Comparison of ENCODE assay signal across 31 cellular contexts in the genomic region with DNA sequence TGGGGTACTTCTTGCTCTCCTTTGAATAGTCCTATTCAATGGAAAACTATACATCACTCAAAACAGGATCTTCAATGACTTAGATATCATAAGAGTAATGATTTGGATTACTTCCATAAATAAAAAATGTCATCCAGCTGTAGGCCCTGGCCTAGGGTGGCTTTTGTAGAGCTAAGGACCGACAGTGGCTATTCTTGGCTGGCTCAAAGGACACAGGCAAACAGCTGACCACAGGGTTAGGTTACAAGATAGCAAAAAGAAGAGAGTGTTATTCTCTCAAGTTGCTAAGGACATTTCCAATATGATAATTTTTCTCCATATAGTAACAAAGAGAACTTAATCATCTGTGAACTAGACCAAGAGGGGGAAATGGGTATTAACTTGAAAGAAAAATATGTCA.
"Had no signal": no experiment of that assay in that cellular context is flagged by ENCODE, and none has a peak within 500 bp of the region (broad histone marks: within the 10 kb centered on the region; RNA-seq: fewer than 3 reads in every experiment).

No MANE protein-coding gene starts in this region.

- H3K9me3 Mint-ChIP-seq: stimulated activated naive CD8-positive, alpha-beta T cell treated with anti-CD3 and anti-CD28 coated beads, Interleukin-15, amount 100 ng/mL, for 72 hours had no signal

- H3K27ac ChIP-seq: neutrophil, pancreas, prostate gland, right lobe of liver, sigmoid colon, skin epidermis, spleen, suprapubic skin, testis, tibial artery, transverse colon, upper lobe of right lung, uterus had no signal

- ATAC-seq: naive thymus-derived CD8-positive, alpha-beta T cell; natural killer cell treated with Interleukin-12 subunit alpha and Interleukin-12 subunit beta and Interleukin-15 and Interleukin-18, amount 100 ng/mL, for 72 hours; pancreas; right lobe of liver; stimulated activated memory B cell treated with anti-CD40 and anti-IgM and Interleukin-4, amounts not matched to agents 10 μg/mL and 1 μg/mL and 100 μg/mL, for 72 hours; stimulated activated naive CD8-positive, alpha-beta T cell treated with anti-CD3 and anti-CD28 coated beads, Interleukin-15, amount 100 ng/mL, for 72 hours; stimulated activated naive CD8-positive, alpha-beta T cell treated with anti-CD3 and anti-CD28 coated beads, Interleukin-15, Interleukin-2, amounts not matched to agents 100 U/mL and 50 U/mL, for 24 hours; upper lobe of right lung had no signal

- H3K4me3 Mint-ChIP-seq: naive thymus-derived CD8-positive, alpha-beta T cell; natural killer cell treated with Interleukin-12 subunit alpha and Interleukin-12 subunit beta and Interleukin-15 and Interleukin-18, amount 100 ng/mL, for 72 hours; nephron progenitor cell; neural crest cell; stimulated activated memory B cell treated with anti-CD40 and anti-IgM and Interleukin-4, amounts not matched to agents 10 μg/mL and 1 μg/mL and 100 μg/mL, for 72 hours; stimulated activated naive CD8-positive, alpha-beta T cell treated with anti-CD3 and anti-CD28 coated beads, Interleukin-15, amount 100 ng/mL, for 72 hours; type B pancreatic cell had no signal

- H3K4me1 Mint-ChIP-seq: naive thymus-derived CD8-positive, alpha-beta T cell; nephron progenitor cell; neural crest cell; stimulated activated memory B cell treated with anti-CD40 and anti-IgM and Interleukin-4, amounts not matched to agents 10 μg/mL and 1 μg/mL and 100 μg/mL, for 72 hours; stimulated activated naive CD8-positive, alpha-beta T cell treated with anti-CD3 and anti-CD28 coated beads, Interleukin-15, amount 100 ng/mL, for 72 hours had no signal

- H3K27me3 Mint-ChIP-seq: naive thymus-derived CD8-positive, alpha-beta T cell; stimulated activated naive CD8-positive, alpha-beta T cell treated with anti-CD3 and anti-CD28 coated beads, Interleukin-15, amount 100 ng/mL, for 72 hours had no signal

- H3K4me2 ChIP-seq: smooth muscle cell had no signal

- H3K36me3 Mint-ChIP-seq: natural killer cell treated with Interleukin-12 subunit alpha and Interleukin-12 subunit beta and Interleukin-15 and Interleukin-18, amount 100 ng/mL, for 72 hours; stimulated activated memory B cell treated with anti-CD40 and anti-IgM and Interleukin-4, amounts not matched to agents 10 μg/mL and 1 μg/mL and 100 μg/mL, for 72 hours had no signal

- H3K36me3 ChIP-seq: neutrophil, pancreas, prostate gland, right lobe of liver, sigmoid colon, spleen, suprapubic skin, transverse colon, upper lobe of right lung, uterus had no signal

- H3K9me3 ChIP-seq: neutrophil, pancreas, prostate gland, right lobe of liver, sigmoid colon, suprapubic skin, testis, tibial artery, transverse colon, upper lobe of right lung, uterus had no signal

- DNase-seq: naive thymus-derived CD8-positive, alpha-beta T cell; nephron progenitor cell; nucleus accumbens; pancreas; right cardiac atrium; right lobe of liver; sigmoid colon; spleen; stimulated activated CD4-positive, alpha-beta T cell treated with anti-CD3 and anti-CD28 coated beads, Interleukin-12 subunit alpha, Interleukin-12 subunit beta, amount 100 ng/mL, for 4 hours; stimulated activated CD4-positive, alpha-beta T cell treated with anti-CD3 and anti-CD28 coated beads, Interleukin-1b, Interleukin-23, amount 100 ng/mL, for 48 hours; stimulated activated CD4-positive, alpha-beta T cell treated with anti-CD3 and anti-CD28 coated beads, Interleukin-4, amount 100 ng/mL, for 1 hour; stimulated activated CD4-positive, alpha-beta T cell treated with anti-CD3 and anti-CD28 coated beads, Interleukin-4, amount 100 ng/mL, for 4 hours; stimulated activated CD8-positive, alpha-beta memory T cell treated with anti-CD3 and anti-CD28 coated beads, Interleukin-4, amount 100 ng/mL, for 48 hours; stimulated activated naive CD4-positive, alpha-beta T cell; stimulated activated naive CD8-positive, alpha-beta T cell treated with anti-CD3 and anti-CD28 coated beads, Interleukin-15, amount 100 ng/mL, for 72 hours; stimulated activated naive CD8-positive, alpha-beta T cell treated with anti-CD3 and anti-CD28 coated beads, Interleukin-15, Interleukin-2, amounts not matched to agents 100 U/mL and 50 U/mL, for 24 hours; substantia nigra; testis; tibial artery; transverse colon; upper lobe of right lung; uterus had no signal

- H3K27ac Mint-ChIP-seq: naive thymus-derived CD8-positive, alpha-beta T cell; natural killer cell treated with Interleukin-12 subunit alpha and Interleukin-12 subunit beta and Interleukin-15 and Interleukin-18, amount 100 ng/mL, for 72 hours; nephron progenitor cell; stimulated activated memory B cell treated with anti-CD40 and anti-IgM and Interleukin-4, amounts not matched to agents 10 μg/mL and 1 μg/mL and 100 μg/mL, for 72 hours; stimulated activated naive CD8-positive, alpha-beta T cell treated with anti-CD3 and anti-CD28 coated beads, Interleukin-15, amount 100 ng/mL, for 72 hours; type B pancreatic cell had no signal

- H3K4me1 ChIP-seq: pancreas, prostate gland, right lobe of liver, sigmoid colon, spleen, testis, uterus had no signal

- H3K4me3 ChIP-seq: pancreas, prostate gland, right lobe of liver, sigmoid colon, skin epidermis, smooth muscle cell, spleen, suprapubic skin, testis, tibial artery, transverse colon, upper lobe of right lung, uterus had no signal

- H3K27me3 ChIP-seq: neutrophil, pancreas, right lobe of liver, sigmoid colon, spleen, suprapubic skin, testis, tibial artery, transverse colon, upper lobe of right lung, uterus had no signal
